2 cellular contexts compared by ENCODE assay signal in genomic region chr1:43053040-43053439, GRCh38.
TF ChIP-seq lines count a peak whose summit lies in the region.

No MANE protein-coding gene starts in this region.

TF ChIP-seq in HEK293, 187 proteins besides CTCF, POLR2A, EP300 and RAD21 (continued from another document):
- peak; percentile 89 for TF ChIP-seq PRDM10 (tag by site-specific recombination; IDR thresholded peaks at IDR 0.05)

TF ChIP-seq in K562, 482 proteins besides CTCF, POLR2A, EP300 and RAD21 (continued from another document):
- TF ChIP-seq SPI1 (IDR thresholded peaks at IDR 0.05; ENCODE audit: borderline replicate concordance, low read depth, low read length): no peak
- no peak for TF ChIP-seq GATAD2B (IDR thresholded peaks at IDR 0.05; ENCODE audit: borderline replicate concordance)
- TF ChIP-seq ESRRB (CRISPR knock-in tag; IDR thresholded peaks at IDR 0.05; ENCODE audit: borderline replicate concordance): no peak
- no peak for TF ChIP-seq HNRNPLL (IDR thresholded peaks at IDR 0.05; ENCODE audit: low read depth, low read length, poor library complexity, severe bottlenecking)
- no peak for TF ChIP-seq SMARCA5 (IDR thresholded peaks at IDR 0.05)
- no peak for TF ChIP-seq ZNF518B (CRISPR knock-in tag; IDR thresholded peaks at IDR 0.05)
- no peak for TF ChIP-seq PURB (CRISPR knock-in tag; IDR thresholded peaks at IDR 0.05; ENCODE audit: low read depth)
- no peak for TF ChIP-seq SAFB (IDR thresholded peaks at IDR 0.05; ENCODE audit: borderline replicate concordance, low read depth, low read length)
- TF ChIP-seq ESRRA (IDR thresholded peaks at IDR 0.05; ENCODE audit: borderline replicate concordance, low read depth): no peak
- no peak for TF ChIP-seq FOXA3 (CRISPR knock-in tag; conservative IDR thresholded peaks at IDR 0.05 in 1 of 2, IDR thresholded peaks at IDR 0.05 in 1 of 2)
- TF ChIP-seq DPF2 (IDR thresholded peaks at IDR 0.05): 0 out of 2 replicates have a peak, but pooled peaks have one; percentile 19
- TF ChIP-seq PRDM10 (IDR thresholded peaks at IDR 0.05; ENCODE audit: partially characterized antibody): peak; percentile 11
- 0 out of 2 replicates have a peak, but pooled peaks have one; percentile 20 for TF ChIP-seq TEAD2 (tag; IDR thresholded peaks at IDR 0.05)
- TF ChIP-seq ZBTB11 (CRISPR knock-in tag; IDR thresholded peaks at IDR 0.05): no peak
- no peak for TF ChIP-seq ZNF316 (IDR thresholded peaks at IDR 0.05)
- no peak for TF ChIP-seq CREB1 (IDR thresholded peaks at IDR 0.05)
- no peak for TF ChIP-seq CREB1 (CRISPR knock-in tag; IDR thresholded peaks at IDR 0.05)
- no peak for TF ChIP-seq ZMIZ1 (IDR thresholded peaks at IDR 0.05; ENCODE audit: low read depth in 2 of 2, low read length in 2 of 2)
- no peak for TF ChIP-seq ERF (CRISPR knock-in tag; IDR thresholded peaks at IDR 0.05)
- no peak for TF ChIP-seq TAF15 (IDR thresholded peaks at IDR 0.05; ENCODE audit: low read depth, low read length)
- no peak for TF ChIP-seq ZNF280B (CRISPR knock-in tag; IDR thresholded peaks at IDR 0.05)
- TF ChIP-seq SRSF3 (IDR thresholded peaks at IDR 0.05; ENCODE audit: insufficient read depth, low read length): no peak
- TF ChIP-seq TRIM24 (IDR thresholded peaks at IDR 0.05): no peak
